ENCODE assay signal across 1 cellular context in the genomic region with DNA sequence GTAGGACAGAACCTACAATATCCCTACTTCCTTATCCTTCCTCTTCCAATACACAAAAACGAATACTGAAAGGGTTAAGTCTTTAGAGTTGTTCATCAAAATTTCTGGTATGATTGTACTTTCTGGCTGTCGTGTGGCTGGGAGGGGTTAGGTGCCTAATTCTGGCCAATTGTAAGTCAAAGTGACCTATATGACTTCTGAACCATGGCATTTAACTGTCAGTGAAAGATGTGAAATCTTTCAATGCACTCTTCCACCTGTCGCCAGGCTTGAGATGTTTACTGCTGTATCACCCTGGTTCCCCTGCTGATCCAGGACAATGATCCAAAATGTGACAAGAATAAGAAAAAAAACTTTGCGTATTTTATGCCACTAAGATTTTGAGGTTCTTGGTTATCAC.
TF ChIP-seq lines count a peak whose summit lies in the region.

No MANE protein-coding gene starts in this region.

TF ChIP-seq in GM23338, 12 proteins besides CTCF, POLR2A, EP300 and RAD21 (continued from another document):
- TF ChIP-seq, protein P1, sequence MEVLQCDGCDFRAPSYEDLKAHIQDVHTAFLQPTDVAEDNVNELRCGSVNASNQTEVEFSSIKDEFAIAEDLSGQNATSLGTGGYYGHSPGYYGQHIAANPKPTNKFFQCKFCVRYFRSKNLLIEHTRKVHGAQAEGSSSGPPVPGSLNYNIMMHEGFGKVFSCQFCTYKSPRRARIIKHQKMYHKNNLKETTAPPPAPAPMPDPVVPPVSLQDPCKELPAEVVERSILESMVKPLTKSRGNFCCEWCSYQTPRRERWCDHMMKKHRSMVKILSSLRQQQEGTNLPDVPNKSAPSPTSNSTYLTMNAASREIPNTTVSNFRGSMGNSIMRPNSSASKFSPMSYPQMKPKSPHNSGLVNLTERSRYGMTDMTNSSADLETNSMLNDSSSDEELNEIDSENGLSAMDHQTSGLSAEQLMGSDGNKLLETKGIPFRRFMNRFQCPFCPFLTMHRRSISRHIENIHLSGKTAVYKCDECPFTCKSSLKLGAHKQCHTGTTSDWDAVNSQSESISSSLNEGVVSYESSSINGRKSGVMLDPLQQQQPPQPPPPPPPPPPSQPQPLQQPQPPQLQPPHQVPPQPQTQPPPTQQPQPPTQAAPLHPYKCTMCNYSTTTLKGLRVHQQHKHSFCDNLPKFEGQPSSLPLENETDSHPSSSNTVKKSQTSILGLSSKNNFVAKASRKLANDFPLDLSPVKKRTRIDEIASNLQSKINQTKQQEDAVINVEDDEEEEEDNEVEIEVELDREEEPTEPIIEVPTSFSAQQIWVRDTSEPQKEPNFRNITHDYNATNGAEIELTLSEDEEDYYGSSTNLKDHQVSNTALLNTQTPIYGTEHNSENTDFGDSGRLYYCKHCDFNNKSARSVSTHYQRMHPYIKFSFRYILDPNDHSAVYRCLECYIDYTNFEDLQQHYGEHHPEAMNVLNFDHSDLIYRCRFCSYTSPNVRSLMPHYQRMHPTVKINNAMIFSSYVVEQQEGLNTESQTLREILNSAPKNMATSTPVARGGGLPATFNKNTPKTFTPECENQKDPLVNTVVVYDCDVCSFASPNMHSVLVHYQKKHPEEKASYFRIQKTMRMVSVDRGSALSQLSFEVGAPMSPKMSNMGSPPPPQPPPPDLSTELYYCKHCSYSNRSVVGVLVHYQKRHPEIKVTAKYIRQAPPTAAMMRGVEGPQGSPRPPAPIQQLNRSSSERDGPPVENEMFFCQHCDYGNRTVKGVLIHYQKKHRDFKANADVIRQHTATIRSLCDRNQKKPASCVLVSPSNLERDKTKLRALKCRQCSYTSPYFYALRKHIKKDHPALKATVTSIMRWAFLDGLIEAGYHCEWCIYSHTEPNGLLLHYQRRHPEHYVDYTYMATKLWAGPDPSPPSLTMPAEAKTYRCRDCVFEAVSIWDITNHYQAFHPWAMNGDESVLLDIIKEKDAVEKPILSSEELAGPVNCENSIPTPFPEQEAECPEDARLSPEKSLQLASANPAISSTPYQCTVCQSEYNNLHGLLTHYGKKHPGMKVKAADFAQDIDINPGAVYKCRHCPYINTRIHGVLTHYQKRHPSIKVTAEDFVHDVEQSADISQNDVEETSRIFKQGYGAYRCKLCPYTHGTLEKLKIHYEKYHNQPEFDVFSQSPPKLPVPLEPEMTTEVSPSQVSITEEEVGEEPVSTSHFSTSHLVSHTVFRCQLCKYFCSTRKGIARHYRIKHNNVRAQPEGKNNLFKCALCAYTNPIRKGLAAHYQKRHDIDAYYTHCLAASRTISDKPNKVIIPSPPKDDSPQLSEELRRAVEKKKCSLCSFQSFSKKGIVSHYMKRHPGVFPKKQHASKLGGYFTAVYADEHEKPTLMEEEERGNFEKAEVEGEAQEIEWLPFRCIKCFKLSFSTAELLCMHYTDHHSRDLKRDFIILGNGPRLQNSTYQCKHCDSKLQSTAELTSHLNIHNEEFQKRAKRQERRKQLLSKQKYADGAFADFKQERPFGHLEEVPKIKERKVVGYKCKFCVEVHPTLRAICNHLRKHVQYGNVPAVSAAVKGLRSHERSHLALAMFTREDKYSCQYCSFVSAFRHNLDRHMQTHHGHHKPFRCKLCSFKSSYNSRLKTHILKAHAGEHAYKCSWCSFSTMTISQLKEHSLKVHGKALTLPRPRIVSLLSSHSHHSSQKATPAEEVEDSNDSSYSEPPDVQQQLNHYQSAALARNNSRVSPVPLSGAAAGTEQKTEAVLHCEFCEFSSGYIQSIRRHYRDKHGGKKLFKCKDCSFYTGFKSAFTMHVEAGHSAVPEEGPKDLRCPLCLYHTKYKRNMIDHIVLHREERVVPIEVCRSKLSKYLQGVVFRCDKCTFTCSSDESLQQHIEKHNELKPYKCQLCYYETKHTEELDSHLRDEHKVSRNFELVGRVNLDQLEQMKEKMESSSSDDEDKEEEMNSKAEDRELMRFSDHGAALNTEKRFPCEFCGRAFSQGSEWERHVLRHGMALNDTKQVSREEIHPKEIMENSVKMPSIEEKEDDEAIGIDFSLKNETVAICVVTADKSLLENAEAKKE (CRISPR knock-in tag; IDR thresholded peaks at IDR 0.05): no peak
- TF ChIP-seq JUNB (IDR thresholded peaks at IDR 0.05; ENCODE audit: unreplicated experiment) (no peak), ZNF114 (CRISPR knock-in tag; IDR thresholded peaks at IDR 0.05) (no peak), POLR2AphosphoS5 (IDR thresholded peaks at IDR 0.05; ENCODE audit: low read depth) (no peak), STAT1 (IDR thresholded peaks at IDR 0.05; ENCODE audit: unreplicated experiment) (no peak)
- TF ChIP-seq, protein P2, sequence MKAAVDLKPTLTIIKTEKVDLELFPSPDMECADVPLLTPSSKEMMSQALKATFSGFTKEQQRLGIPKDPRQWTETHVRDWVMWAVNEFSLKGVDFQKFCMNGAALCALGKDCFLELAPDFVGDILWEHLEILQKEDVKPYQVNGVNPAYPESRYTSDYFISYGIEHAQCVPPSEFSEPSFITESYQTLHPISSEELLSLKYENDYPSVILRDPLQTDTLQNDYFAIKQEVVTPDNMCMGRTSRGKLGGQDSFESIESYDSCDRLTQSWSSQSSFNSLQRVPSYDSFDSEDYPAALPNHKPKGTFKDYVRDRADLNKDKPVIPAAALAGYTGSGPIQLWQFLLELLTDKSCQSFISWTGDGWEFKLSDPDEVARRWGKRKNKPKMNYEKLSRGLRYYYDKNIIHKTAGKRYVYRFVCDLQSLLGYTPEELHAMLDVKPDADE (IDR thresholded peaks at IDR 0.05): no peak
- TF ChIP-seq, protein P3, sequence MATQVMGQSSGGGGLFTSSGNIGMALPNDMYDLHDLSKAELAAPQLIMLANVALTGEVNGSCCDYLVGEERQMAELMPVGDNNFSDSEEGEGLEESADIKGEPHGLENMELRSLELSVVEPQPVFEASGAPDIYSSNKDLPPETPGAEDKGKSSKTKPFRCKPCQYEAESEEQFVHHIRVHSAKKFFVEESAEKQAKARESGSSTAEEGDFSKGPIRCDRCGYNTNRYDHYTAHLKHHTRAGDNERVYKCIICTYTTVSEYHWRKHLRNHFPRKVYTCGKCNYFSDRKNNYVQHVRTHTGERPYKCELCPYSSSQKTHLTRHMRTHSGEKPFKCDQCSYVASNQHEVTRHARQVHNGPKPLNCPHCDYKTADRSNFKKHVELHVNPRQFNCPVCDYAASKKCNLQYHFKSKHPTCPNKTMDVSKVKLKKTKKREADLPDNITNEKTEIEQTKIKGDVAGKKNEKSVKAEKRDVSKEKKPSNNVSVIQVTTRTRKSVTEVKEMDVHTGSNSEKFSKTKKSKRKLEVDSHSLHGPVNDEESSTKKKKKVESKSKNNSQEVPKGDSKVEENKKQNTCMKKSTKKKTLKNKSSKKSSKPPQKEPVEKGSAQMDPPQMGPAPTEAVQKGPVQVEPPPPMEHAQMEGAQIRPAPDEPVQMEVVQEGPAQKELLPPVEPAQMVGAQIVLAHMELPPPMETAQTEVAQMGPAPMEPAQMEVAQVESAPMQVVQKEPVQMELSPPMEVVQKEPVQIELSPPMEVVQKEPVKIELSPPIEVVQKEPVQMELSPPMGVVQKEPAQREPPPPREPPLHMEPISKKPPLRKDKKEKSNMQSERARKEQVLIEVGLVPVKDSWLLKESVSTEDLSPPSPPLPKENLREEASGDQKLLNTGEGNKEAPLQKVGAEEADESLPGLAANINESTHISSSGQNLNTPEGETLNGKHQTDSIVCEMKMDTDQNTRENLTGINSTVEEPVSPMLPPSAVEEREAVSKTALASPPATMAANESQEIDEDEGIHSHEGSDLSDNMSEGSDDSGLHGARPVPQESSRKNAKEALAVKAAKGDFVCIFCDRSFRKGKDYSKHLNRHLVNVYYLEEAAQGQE (IDR thresholded peaks at IDR 0.05; ENCODE audit: unreplicated experiment): no peak
